Comparison of ENCODE assay signal across 8 cellular contexts in the genomic region with DNA sequence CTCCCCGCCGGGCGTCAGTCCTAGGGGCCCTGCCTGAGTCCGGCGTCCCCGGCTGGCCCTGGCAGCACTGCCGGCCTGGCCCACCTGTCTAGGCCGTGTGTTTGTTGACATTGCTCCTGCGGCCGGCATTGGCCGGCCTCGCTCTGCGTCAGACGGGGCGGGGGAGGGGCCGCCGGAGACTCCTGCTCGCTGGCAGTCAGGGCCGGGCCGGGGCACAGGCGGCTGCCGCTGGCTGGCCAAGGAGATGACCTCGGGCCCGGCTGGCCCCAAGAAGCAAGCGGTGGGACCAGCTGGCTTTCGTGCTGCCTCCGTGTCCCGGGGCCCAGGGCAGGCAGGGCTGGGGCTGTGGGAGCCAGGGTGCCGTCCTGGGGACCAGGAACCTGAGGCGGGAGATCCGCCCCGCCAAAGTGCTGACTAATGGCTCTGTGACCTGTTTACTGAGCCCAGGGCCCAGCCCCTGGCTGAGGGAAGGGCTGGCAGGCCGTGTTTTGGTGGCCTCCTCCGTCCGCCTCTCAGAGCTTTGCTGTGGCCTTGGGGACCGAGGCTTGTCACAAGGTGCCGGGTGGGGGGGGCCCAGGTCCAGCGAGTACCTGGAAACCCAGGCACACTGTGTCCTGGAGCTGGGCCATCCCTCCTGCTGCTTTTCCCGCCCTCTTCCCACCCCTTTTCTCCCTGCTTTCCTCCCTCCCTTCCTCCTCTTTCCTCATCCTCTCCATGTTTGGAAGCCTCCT.
DNase-seq lines count a peak whose midpoint lies in the region; ATAC-seq and TF ChIP-seq lines count a peak whose summit lies in the region.

No MANE protein-coding gene starts in this region.

- TF ChIP-seq POLR2A in GM18951 (IDR thresholded peaks at IDR 0.05; ENCODE audit: extremely low read depth, insufficient read depth, insufficient read length): peak; percentile 25

- in situ Hi-C loops in GM18951 (cut with MboI; ENCODE audit: low sequenced_read_pairs, unreplicated experiment): no loop called here

- DNase-seq in AG08395 (ENCODE audit: low spot score) (peak; percentile 90), NCI-H82 treated with DMSO at 0.1 percent for 48 hours (lab: John Stamatoyannopoulos, UW; ENCODE audit: unreplicated experiment) (peak; percentile 19), activated T-cell treated with anti-CD3 and anti-CD28 coated beads for 1 hour (ENCODE audit: low read depth) (peak; percentile 42), epidermal melanocyte (ENCODE audit: insufficient read length, low spot score) (peak; percentile 92), midbrain (lab: John Stamatoyannopoulos, UW) (peak; percentile 87)
- DNase-seq in stimulated activated CD8-positive, alpha-beta memory T cell treated with anti-CD3 and anti-CD28 coated beads, Interleukin-15, amount 100 ng/mL, for 24 hours (ENCODE audit: low read depth): peak; percentile 38

- ATAC-seq in HG03196 (IDR thresholded peaks at IDR 0.05; ENCODE audit: unreplicated experiment): peak; percentile 50

Comparison
In these comparisons a context has a peak if more than half of its experiments do, and no peak if none do; other contexts are left out.
1. Peak in every context shown above with its lines: DNase-seq and ATAC-seq.
2. DNase-seq: peak in every context shown above with its lines; median percentile 92 in epidermal melanocyte; 90 in AG08395; 87 in midbrain; 42 in activated T-cell treated with anti-CD3 and anti-CD28 coated beads for 1 hour; 38 in stimulated activated CD8-positive, alpha-beta memory T cell treated with anti-CD3 and anti-CD28 coated beads, Interleukin-15, amount 100 ng/mL, for 24 hours; 19 in NCI-H82 treated with DMSO at 0.1 percent for 48 hours.